Comparison of ENCODE assay signal across 11 cellular contexts in genomic region chr2:231300020-231300721, GRCh38.
DNase-seq lines count a peak whose midpoint lies in the region; ATAC-seq and TF ChIP-seq lines count a peak whose summit lies in the region.
"Had no signal": no experiment of that assay in that cellular context is flagged by ENCODE, and none has a peak within 500 bp of the region (broad histone marks: within the 10 kb centered on the region; RNA-seq: fewer than 3 reads in every experiment).

No MANE protein-coding gene starts in this region.

- no peak for TF ChIP-seq CTCF in OCI-LY7 (conservative IDR thresholded peaks at IDR 0.05; ENCODE audit: low read length)
- TF ChIP-seq CTCF in upper lobe of left lung (IDR thresholded peaks at IDR 0.05): no peak

- H3K9me2 ChIP-seq in OCI-LY7 (ENCODE audit: insufficient read depth, low read length): no peaks in the 10 kb centered on the region
- H3K9me2 ChIP-seq: SK-N-SH had no signal

- no peaks in the 10 kb centered on the region for H3K27me3 Mint-ChIP-seq in immature natural killer cell (ENCODE audit: low read depth in 3 of 3)

- no peak overlapping the region for H3K4me3 Mint-ChIP-seq in immature natural killer cell
- H3K4me3 Mint-ChIP-seq: nephron had no signal

- intact Hi-C loops in OCI-LY7 (cut with micrococcal nuclease; ENCODE audit: unreplicated experiment): no loop called here

- H3K36me3 Mint-ChIP-seq in immature natural killer cell: no peaks in the 10 kb centered on the region

- BruUV-seq in OCI-LY7 (replicated peaks; lab: Mats Ljungman, UMichigan): no TSS peak

- H3K79me2 ChIP-seq in OCI-LY7 (ENCODE audit: insufficient read depth, low read depth, low read length): no peaks in the 10 kb centered on the region

- H3K27ac ChIP-seq in OCI-LY7 (ENCODE audit: low read depth, low read length, poor library complexity, severe bottlenecking): peak overlapping the region; percentile 41
- peak overlapping the region in 3 of 4 donors; percentile 66 to 70 (median 69) for H3K27ac ChIP-seq in upper lobe of left lung

- peaks cover 17 to 20% of the 10 kb centered on the region in 2 donors for H3K4me1 Mint-ChIP-seq in immature natural killer cell
- H3K4me1 Mint-ChIP-seq: nephron had no signal

- WGBS in upper lobe of left lung, 2 donors: 45 to 46% methylated on average over 8 of the region's 8 CpGs

- H3K9me3 ChIP-seq in OCI-LY7 (ENCODE audit: low read length): no peaks in the 10 kb centered on the region
- H3K9me3 ChIP-seq in upper lobe of left lung: no peaks in the 10 kb centered on the region
- H3K9me3 ChIP-seq: SK-N-SH had no signal

- peaks cover 36% of the 10 kb centered on the region for H3K4me1 ChIP-seq in OCI-LY7 (ENCODE audit: insufficient read depth, low read length, poor library complexity, severe bottlenecking)
- peaks cover 17 to 31% (median 27%) of the 10 kb centered on the region in 4 donors for H3K4me1 ChIP-seq in upper lobe of left lung

- TF ChIP-seq EP300 in upper lobe of left lung (IDR thresholded peaks at IDR 0.05): peak in 1 of 4 donors; percentile 58

- peak; percentile 48 to 85 for ATAC-seq in upper lobe of left lung (ENCODE audit: low FRiP score in 2 of 2)

- H3K27ac Mint-ChIP-seq in immature natural killer cell: peak overlapping the region in 4 of 6 donors; percentile 11 to 54 (median 30)
- H3K27ac Mint-ChIP-seq: nephron had no signal

- no peaks in the 10 kb centered on the region for H3K27me3 ChIP-seq in upper lobe of left lung

- peak overlapping the region; percentile 50 for H3K4me2 ChIP-seq in OCI-LY7 (ENCODE audit: low read length)
- H3K4me2 ChIP-seq: SK-N-SH had no signal

- peak in 1 of 4 donors; percentile 11 for TF ChIP-seq POLR2A in upper lobe of left lung (IDR thresholded peaks at IDR 0.05)

- H3K36me3 ChIP-seq in OCI-LY7 (ENCODE audit: insufficient read depth, low read length): no peaks in the 10 kb centered on the region
- H3K36me3 ChIP-seq in upper lobe of left lung: no peaks in the 10 kb centered on the region

- POLR2A ChIA-PET in OCI-LY7 (lab: Charles Lee): interaction anchor here (0.6 to 1.5 kb wide), 4 partner anchors 11 to 462 kb away, joined by 3 to 14 read pairs (median 4); no protein-coding TSS in a partner anchor

- CTCF ChIA-PET in OCI-LY7 (lab: Charles Lee; ENCODE audit: unreplicated experiment): no interaction called here

- H3K9me3 Mint-ChIP-seq in immature natural killer cell: no peaks in the 10 kb centered on the region
- H3K9me3 Mint-ChIP-seq: nephron had no signal

- no peaks in the 10 kb centered on the region for H4K20me1 ChIP-seq in OCI-LY7 (ENCODE audit: insufficient read depth, low read length)

- DNase-seq in SIG-M5 treated with dmso at 0.1 percent for 504 hours (lab: John Stamatoyannopoulos, UW; ENCODE audit: unreplicated experiment) (peak; percentile 33), SIG-M5 (lab: John Stamatoyannopoulos, UW) (no peak), OCI-LY7 (ENCODE audit: low spot score) (no peak), immature natural killer cell (no peak), upper lobe of left lung (peak in 1 of 2 donors; percentile 63), NCI-H510A (lab: John Stamatoyannopoulos, UW) (no peak), Ammon's horn (ENCODE audit: low spot score) (no peak)
- DNase-seq in activated CD4-positive, CD25-positive, alpha-beta regulatory T cell (lab: John Stamatoyannopoulos, UW): no peak
- DNase-seq: aorta, SK-N-SH had no signal

- H2AFZ ChIP-seq in OCI-LY7 (ENCODE audit: low read length): peak overlapping the region; percentile 80; the same call in 1 of the 2 replicates

- no peak overlapping the region for H3K4me3 ChIP-seq in OCI-LY7 (ENCODE audit: low read depth, low read length, poor library complexity, severe bottlenecking)
- H3K4me3 ChIP-seq in upper lobe of left lung: no peak overlapping the region
